In genomic region chr2:62485780-62486765, GRCh38 we compare ENCODE assay signal across 15 cellular contexts. TPM values are rescaled to one million over a fixed set of nuclear protein-coding genes. Genes with fewer than 3 reads are reported as not detected.
DNase-seq lines count a peak whose midpoint lies in the region; ATAC-seq and TF ChIP-seq lines count a peak whose summit lies in the region.
"Had no signal": no experiment of that assay in that cellular context is flagged by ENCODE, and none has a peak within 500 bp of the region (broad histone marks: within the 10 kb centered on the region; RNA-seq: fewer than 3 reads in every experiment).

No MANE protein-coding gene starts in this region.

- H3K36me3 ChIP-seq in PC-9 (ENCODE audit: low read depth) (no peaks in the 10 kb centered on the region), esophagus squamous epithelium (no peaks in the 10 kb centered on the region), thyroid gland (no peaks in the 10 kb centered on the region), HAP-1 (replicated peaks) (no peaks in the 10 kb centered on the region)
- H3K36me3 ChIP-seq: prostate gland had no signal

- H3K4me1 ChIP-seq in PC-9 (replicated peaks; ENCODE audit: insufficient read depth) (peaks cover 17% of the 10 kb centered on the region), esophagus squamous epithelium (peaks cover 10 to 36% (median 15%) of the 10 kb centered on the region in 3 donors), thyroid gland (peaks cover 30 to 31% of the 10 kb centered on the region in 2 donors), HAP-1 (no peaks in the 10 kb centered on the region)
- H3K4me1 ChIP-seq: prostate gland had no signal

- H4K20me1 ChIP-seq in PC-9 (ENCODE audit: insufficient read depth), result no peaks in the 10 kb centered on the region

- TF ChIP-seq CTCF in PC-9 (conservative IDR thresholded peaks at IDR 0.05) (no peak), esophagus squamous epithelium (IDR thresholded peaks at IDR 0.05) (no peak), thyroid gland (IDR thresholded peaks at IDR 0.05) (no peak)

- H2AFZ ChIP-seq in PC-9, result no peak overlapping the region

- peaks cover 11% of the 10 kb centered on the region; the same call in 1 of the 2 replicates for H3F3A ChIP-seq in PC-9 (ENCODE audit: insufficient read depth, low read depth)

- TF ChIP-seq POLR2A in esophagus squamous epithelium (IDR thresholded peaks at IDR 0.05) (no peak), thyroid gland (IDR thresholded peaks at IDR 0.05) (no peak)

- peak overlapping the region; percentile 30 for H3K4me2 ChIP-seq in PC-9

- no peaks in the 10 kb centered on the region for H3K9me2 ChIP-seq in PC-9 (ENCODE audit: insufficient read depth)

- no TSS peak for BruUV-seq in PC-9 (replicated peaks; lab: Mats Ljungman, UMichigan)

- no peaks in the 10 kb centered on the region; the same call in 1 of the 2 replicates for H3K9me3 ChIP-seq in PC-9 (ENCODE audit: insufficient read depth, low read depth)
- no peaks in the 10 kb centered on the region for H3K9me3 ChIP-seq in esophagus squamous epithelium
- no peaks in the 10 kb centered on the region for H3K9me3 ChIP-seq in thyroid gland
- H3K9me3 ChIP-seq in HAP-1, result no peaks in the 10 kb centered on the region
- H3K9me3 ChIP-seq: prostate gland had no signal

- H3K4me3 ChIP-seq in PC-9 (no peak overlapping the region), esophagus squamous epithelium (no peak overlapping the region), thyroid gland (replicated peaks in 1 of 3) (no peak overlapping the region), HAP-1 (no peak overlapping the region)
- H3K4me3 ChIP-seq: prostate gland had no signal

- POLR2A ChIA-PET in PC-9 (lab: Charles Lee; ENCODE audit: unreplicated experiment), result interaction anchor here (0.6 kb wide), 2 partner anchors 11 to 63 kb away, joined by 5 read pairs; no protein-coding TSS in a partner anchor

- no peaks in the 10 kb centered on the region for H3K79me2 ChIP-seq in PC-9 (ENCODE audit: low read depth)

- DNase-seq in PC-9 (peak in 1 of 2 experiments; percentile 64), esophagus squamous epithelium (lab: John Stamatoyannopoulos, UW) (no peak), thyroid gland (peak in 1 of 2 donors; percentile 47), HAP-1 (ENCODE audit: low spot score in 2 of 2) (no peak), A172 (ENCODE audit: low spot score) (no peak), NCI-H345 (lab: John Stamatoyannopoulos, UW) (no peak)
- DNase-seq: CD4-positive, alpha-beta T cell; effector CD8-positive, alpha-beta T cell; H7; NCI-H748 treated with DMSO at 0.1 percent for 48 hours; stimulated activated CD4-positive, alpha-beta T cell treated with anti-CD3 and anti-CD28 coated beads, Interleukin-4, amount 100 ng/mL, for 24 hours; stimulated activated naive B cell treated with anti-CD40 and anti-IgM and Interleukin-4, amounts not matched to agents 10 μg/mL and 1 μg/mL and 100 μg/mL, for 72 hours had no signal

- ATAC-seq in GM19463 (IDR thresholded peaks at IDR 0.05; ENCODE audit: unreplicated experiment), result no peak
- ATAC-seq: stimulated activated naive B cell treated with anti-CD40 and anti-IgM and Interleukin-4, amounts not matched to agents 10 μg/mL and 1 μg/mL and 100 μg/mL, for 72 hours had no signal

- CTCF ChIA-PET in PC-9 (lab: Charles Lee), result no interaction called here

- 33 to 57% methylated on average over 5 to 6 of the region's 6 CpGs for WGBS in esophagus squamous epithelium, 2 donors
- WGBS in thyroid gland, 2 donors, result 21 to 34% methylated on average over 6 of the region's 6 CpGs

- H3K27ac ChIP-seq in PC-9, result no peak overlapping the region
- peak overlapping the region in 3 of 4 donors; percentile 6 to 55 (median 25) for H3K27ac ChIP-seq in esophagus squamous epithelium
- peak overlapping the region; percentile 0 for H3K27ac ChIP-seq in layer of hippocampus (ENCODE audit: low read depth, low read length)
- H3K27ac ChIP-seq in thyroid gland, result peak overlapping the region; percentile 48 to 82 (median 68)
- H3K27ac ChIP-seq: prostate gland had no signal

- intact Hi-C loops in PC-9 (cut with micrococcal nuclease; ENCODE audit: unreplicated experiment) (no loop called here), esophagus squamous epithelium (cut with DNase I) (no loop called here), thyroid gland (cut with DNase I) (no loop called here)

- in situ Hi-C loops in HAP-1 (cut with MboI; ENCODE audit: low sequenced_read_pairs), result no loop called here

- H3K27me3 ChIP-seq in PC-9 (ENCODE audit: insufficient read depth, low read depth) (no peaks in the 10 kb centered on the region), esophagus squamous epithelium (no peaks in the 10 kb centered on the region), layer of hippocampus (ENCODE audit: control insufficient read depth, insufficient read depth, low read length) (no peaks in the 10 kb centered on the region), thyroid gland (no peaks in the 10 kb centered on the region), HAP-1 (ENCODE audit: low read depth) (no peaks in the 10 kb centered on the region; the same call in 1 of the 2 replicates)

RNA-seq across cellular contexts. Expression of gene TMEM17, which starts 19.9 kb away (rescaled TPM):
- total RNA-seq in PC-9 (2021) (7.6 and 11.0 TPM in 2 replicates), esophagus squamous epithelium (1 to 10 TPM; 1.7 to 3.4 (median 2.7) TPM), thyroid gland (1 to 10 TPM; 2.1 to 6.0 (median 4.8) TPM)
- total RNA-seq in A172 (2014; rRNA removed; shearing (Covaris generic)), result 3.7 and 5.6 TPM in 2 replicates
- total RNA-seq: CD4-positive, alpha-beta T cell had no signal
